Comparison of ENCODE assay signal across 23 cellular contexts in genomic region chr15:81485806-81486205, GRCh38.
DNase-seq lines count a peak whose midpoint lies in the region; ATAC-seq, FAIRE-seq and TF ChIP-seq lines count a peak whose summit lies in the region.
"Had no signal": no experiment of that assay in that cellular context is flagged by ENCODE, and none has a peak within 500 bp of the region (broad histone marks: within the 10 kb centered on the region; RNA-seq: fewer than 3 reads in every experiment).

No MANE protein-coding gene starts in this region.

- TF ChIP-seq CTCF in K562 (IDR thresholded peaks at IDR 0.05 in 2 of 3, conservative IDR thresholded peaks at IDR 0.05 in 1 of 3; ENCODE audit: insufficient read depth in 2 of 3, low read depth in 1 of 3, low read length in 3 of 3) (no peak), H9 (conservative IDR thresholded peaks at IDR 0.05) (no peak), GM20000 (IDR thresholded peaks at IDR 0.05; ENCODE audit: extremely low read depth, missing control alignments) (no peak)

- H3K4me2 ChIP-seq in K562 (ENCODE audit: insufficient read depth, low read length) (no peak overlapping the region), H9 (ENCODE audit: insufficient read depth, insufficient read length, low read length) (no peak overlapping the region)
- H3K4me2 ChIP-seq: SK-N-SH had no signal

- intact Hi-C loops in activated CD4-positive, alpha-beta T cell treated with anti-CD3 and anti-CD28 coated beads, Interleukin-2, amount 10 ng/mL, durations not matched to agents 24 days and 14 days (cut with micrococcal nuclease): loop anchor here (10.0 kb wide), 2 partner anchors 211 to 449 kb away; no protein-coding TSS in a partner anchor
- intact Hi-C loops in K562 (cut with micrococcal nuclease): no loop called here

- H3T11ph ChIP-seq in H9 (ENCODE audit: low read length): no peak overlapping the region

- no peak overlapping the region for H3K27ac Mint-ChIP-seq in activated CD4-positive, alpha-beta T cell treated with anti-CD3 and anti-CD28 coated beads, Interleukin-2, amount 10 ng/mL, durations not matched to agents 24 days and 14 days
- no peak overlapping the region for H3K27ac Mint-ChIP-seq in H9
- H3K27ac Mint-ChIP-seq: T-cell had no signal

- H3K36me3 Mint-ChIP-seq in activated CD4-positive, alpha-beta T cell treated with anti-CD3 and anti-CD28 coated beads, Interleukin-2, amount 10 ng/mL, durations not matched to agents 24 days and 14 days (ENCODE audit: low read depth): no peaks in the 10 kb centered on the region
- no peaks in the 10 kb centered on the region for H3K36me3 Mint-ChIP-seq in H9 (ENCODE audit: insufficient read depth in 1 of 3, low read depth in 3 of 3)
- H3K36me3 Mint-ChIP-seq: T-cell had no signal

- H3K18ac ChIP-seq in H9 (ENCODE audit: insufficient read length, low read depth, low read length): no peak overlapping the region

- H2BK15ac ChIP-seq in H9 (ENCODE audit: low read depth, low read length): no peak overlapping the region

- H3K79me2 ChIP-seq in K562 (ENCODE audit: control insufficient read depth, insufficient read depth, low read length): no peaks in the 10 kb centered on the region
- H3K79me2 ChIP-seq in H9 (ENCODE audit: insufficient read depth, low read length): no peaks in the 10 kb centered on the region

- H3K23me2 ChIP-seq in H9 (ENCODE audit: insufficient read length, low read depth, low read length, poor library complexity, severe bottlenecking): no peaks in the 10 kb centered on the region

- H2AK5ac ChIP-seq in H9 (ENCODE audit: insufficient read length, low read length): no peak overlapping the region

- no peak overlapping the region for H2BK20ac ChIP-seq in H9 (ENCODE audit: low read depth, low read length, poor library complexity, severe bottlenecking)

- no peak overlapping the region for H4K5ac ChIP-seq in H9 (ENCODE audit: insufficient read length, low read depth, low read length)

- TF ChIP-seq POLR2A in K562 (conservative IDR thresholded peaks at IDR 0.05): no peak

- H3K14ac ChIP-seq in H9 (ENCODE audit: insufficient read depth, low read length): no peak overlapping the region

- H3K27me3 ChIP-seq in K562 (ENCODE audit: control insufficient read depth in 2 of 2, insufficient read depth in 2 of 2, low read length in 2 of 2): peaks cover 9 to 27% of the 10 kb centered on the region in 2 experiments; a peak in 3 of 5 replicates
- H3K27me3 ChIP-seq in H9 (ENCODE audit: insufficient read depth, low read length): no peaks in the 10 kb centered on the region

- in situ Hi-C loops in K562 (cut with MboI): loop anchor here (10.0 to 25.0 kb wide), 2 partner anchors 626 to 709 kb away; no protein-coding TSS in a partner anchor

- H2BK12ac ChIP-seq in H9 (ENCODE audit: insufficient read length, low read depth, low read length): no peak overlapping the region

- BruUV-seq in K562 (replicated peaks; lab: Mats Ljungman, UMichigan): no TSS peak

- H3K9me3 ChIP-seq in K562 (replicated peaks; ENCODE audit: control insufficient read depth, insufficient read depth, low read depth, low read length): no peaks in the 10 kb centered on the region
- no peaks in the 10 kb centered on the region for H3K9me3 ChIP-seq in H9 (ENCODE audit: control insufficient read depth, low read depth, low read length)
- H3K9me3 ChIP-seq: SK-N-SH had no signal

- no peaks in the 10 kb centered on the region for H3K9me3 Mint-ChIP-seq in activated CD4-positive, alpha-beta T cell treated with anti-CD3 and anti-CD28 coated beads, Interleukin-2, amount 10 ng/mL, durations not matched to agents 24 days and 14 days
- H3K9me3 Mint-ChIP-seq in H9: no peaks in the 10 kb centered on the region
- H3K9me3 Mint-ChIP-seq: T-cell had no signal

- H2BK120ac ChIP-seq in H9 (ENCODE audit: low read depth, low read length, poor library complexity, severe bottlenecking): no peak overlapping the region

- no peak overlapping the region for H3K56ac ChIP-seq in H9 (ENCODE audit: insufficient read length, low read depth, low read length)

- H3K9ac ChIP-seq in K562 (ENCODE audit: insufficient read depth in 1 of 2, low read depth in 2 of 2, low read length in 2 of 2): no peak overlapping the region
- H3K9ac ChIP-seq in H9 (ENCODE audit: extremely low read depth, insufficient read length, low read length): no peak overlapping the region
- H3K9ac ChIP-seq: SK-N-SH had no signal

- H3K27me3 Mint-ChIP-seq in activated CD4-positive, alpha-beta T cell treated with anti-CD3 and anti-CD28 coated beads, Interleukin-2, amount 10 ng/mL, durations not matched to agents 24 days and 14 days: no peaks in the 10 kb centered on the region
- H3K27me3 Mint-ChIP-seq in H9 (ENCODE audit: low read depth): no peaks in the 10 kb centered on the region

- DNase-seq in activated CD4-positive, alpha-beta T cell treated with anti-CD3 and anti-CD28 coated beads, Interleukin-2, amount 10 ng/mL, durations not matched to agents 24 days and 14 days: peak; percentile 40
- no peak for DNase-seq in activated CD4-positive, alpha-beta T cell treated with anti-CD3 and anti-CD28 coated beads, Interleukin-2, amount 50 U/mL, for 1 hour
- DNase-seq in NCI-H2171 (lab: John Stamatoyannopoulos, UW): peak; percentile 14
- no peak for DNase-seq in K562 (ENCODE audit: extremely low read depth in 1 of 4, low spot score in 3 of 4)
- no peak for DNase-seq in H9
- DNase-seq in NCI-H524 (lab: John Stamatoyannopoulos, UW): no peak
- no peak for DNase-seq in GM20000 (ENCODE audit: low spot score)
- DNase-seq: ACHN, AML-193, DMS79 treated with DMSO at 0.1 percent for 48 hours, GDM1, MV-4-11, NCI-H1436, NCI-H2081, Right ventricle myocardium superior, SK-N-SH, T-cell, T-helper 9 cell had no signal

- CTCF ChIA-PET in K562 (lab: Yijun Ruan, JAX; ENCODE audit: low intra/inter-chr PET ratio): no interaction called here

- no peaks in the 10 kb centered on the region for H3K4me1 Mint-ChIP-seq in activated CD4-positive, alpha-beta T cell treated with anti-CD3 and anti-CD28 coated beads, Interleukin-2, amount 10 ng/mL, durations not matched to agents 24 days and 14 days
- H3K4me1 Mint-ChIP-seq in H9: peaks cover 4% of the 10 kb centered on the region in 2 experiments
- H3K4me1 Mint-ChIP-seq: T-cell had no signal

- no peak overlapping the region for H3K23ac ChIP-seq in H9 (ENCODE audit: insufficient read length, low read depth, low read length)

- POLR2A ChIA-PET in K562 (lab: Yijun Ruan, JAX): no interaction called here

- H2AFZ ChIP-seq in K562 (ENCODE audit: low read depth, low read length) (no peak overlapping the region), H9 (ENCODE audit: low read length) (no peak overlapping the region)

- WGBS in K562 (ENCODE audit: insufficient coverage, low coverage, missing lambda C conversion rate): 0% methylated on average over 5 of the region's 5 CpGs
- WGBS in H9 (ENCODE audit: extremely low coverage, insufficient read length, low lambda C conversion rate): no CpG with 5 or more reads among the region's 5 CpGs

- H3K27ac ChIP-seq in K562 (ENCODE audit: extremely low read depth, low read depth, low read length): no peak overlapping the region
- H3K27ac ChIP-seq in H9 (ENCODE audit: insufficient read length, low read depth, low read length): no peak overlapping the region

- no peak for ATAC-seq in K562
- ATAC-seq: GM12878, Panc1, T-cell had no signal

- H3K4ac ChIP-seq in H9 (ENCODE audit: low read depth, low read length): no peak overlapping the region

- H3K79me1 ChIP-seq in H9 (ENCODE audit: insufficient read depth, low read depth, low read length, poor library complexity, severe bottlenecking): no peaks in the 10 kb centered on the region

- H3K4me1 ChIP-seq in K562 (replicated peaks in 1 of 2; ENCODE audit: control insufficient read depth in 2 of 2, insufficient read depth in 2 of 2, low read length in 2 of 2) (no peaks in the 10 kb centered on the region), H9 (ENCODE audit: insufficient read depth, low read length) (no peaks in the 10 kb centered on the region; the same call in 1 of the 2 replicates)

- H4K91ac ChIP-seq in H9 (ENCODE audit: insufficient read length, low read depth, low read length): no peak overlapping the region

- no peak for TF ChIP-seq RAD21 in K562 (CRISPR knock-in tag; conservative IDR thresholded peaks at IDR 0.05 in 1 of 2, IDR thresholded peaks at IDR 0.05 in 1 of 2)

- H2BK5ac ChIP-seq in H9 (ENCODE audit: insufficient read length, low read length): no peak overlapping the region

- FAIRE-seq in K562 (lab: Jason Lieb, UNC): no peak
- FAIRE-seq: GM12878, GM18507, H54, HTR-8/SVneo had no signal

- H4K20me1 ChIP-seq in K562 (replicated peaks; ENCODE audit: control insufficient read depth, insufficient read depth, low read length): no peaks in the 10 kb centered on the region
- no peaks in the 10 kb centered on the region for H4K20me1 ChIP-seq in H9 (ENCODE audit: control insufficient read depth, insufficient read depth, insufficient read length)

- H4K8ac ChIP-seq in H9 (replicated peaks; ENCODE audit: insufficient read length, low read depth, low read length): no peak overlapping the region

- no peak for TF ChIP-seq EP300 in K562 (IDR thresholded peaks at IDR 0.05; ENCODE audit: low read length)

- H3K4me3 ChIP-seq in K562: no peak overlapping the region
- H3K4me3 ChIP-seq: GM12878 had no signal

- H3K36me3 ChIP-seq in K562 (ENCODE audit: control insufficient read depth, insufficient read depth, low read length): no peaks in the 10 kb centered on the region

- no peak overlapping the region for H3K4me3 Mint-ChIP-seq in activated CD4-positive, alpha-beta T cell treated with anti-CD3 and anti-CD28 coated beads, Interleukin-2, amount 10 ng/mL, durations not matched to agents 24 days and 14 days
- H3K4me3 Mint-ChIP-seq in H9: no peak overlapping the region
- H3K4me3 Mint-ChIP-seq: T-cell had no signal

- no peaks in the 10 kb centered on the region for H3K9me1 ChIP-seq in K562 (ENCODE audit: control insufficient read depth, insufficient read depth, low read length)

TF ChIP-seq in K562, 482 proteins besides CTCF, POLR2A, EP300 and RAD21:
- TF ChIP-seq RBM25 (IDR thresholded peaks at IDR 0.05; ENCODE audit: low read depth, low read length, severe bottlenecking) (peak; percentile 25), KHSRP (IDR thresholded peaks at IDR 0.05) (no peak), NFIC (IDR thresholded peaks at IDR 0.05) (peak; percentile 58), ZBTB8A (IDR thresholded peaks at IDR 0.05; ENCODE audit: partially characterized antibody) (no peak)
TF ChIP-seq in K562: peak in this region for 2.

Comparison
In these comparisons a context has a peak if more than half of its experiments do, and no peak if none do; other contexts are left out.
1. DNase-seq: peak in activated CD4-positive, alpha-beta T cell treated with anti-CD3 and anti-CD28 coated beads, Interleukin-2, amount 10 ng/mL, durations not matched to agents 24 days and 14 days (single experiment) and NCI-H2171 (single experiment); none in activated CD4-positive, alpha-beta T cell treated with anti-CD3 and anti-CD28 coated beads, Interleukin-2, amount 50 U/mL, for 1 hour (single experiment), K562 (0 of 4), H9 (single experiment), NCI-H524 (0 of 2) and GM20000 (single experiment).